8 cellular contexts compared by ENCODE assay signal in genomic region chr10:84333864-84334451, GRCh38. TPM values are rescaled to one million over a fixed set of nuclear protein-coding genes. Genes with fewer than 3 reads are reported as not detected.
DNase-seq lines count a peak whose midpoint lies in the region; ATAC-seq and TF ChIP-seq lines count a peak whose summit lies in the region.

No MANE protein-coding gene starts in this region.

- no peak overlapping the region for H4K91ac ChIP-seq in neuronal stem cell (ENCODE audit: low read depth, low read length, poor library complexity)

- ATAC-seq in GM21576 (IDR thresholded peaks at IDR 0.05; ENCODE audit: unreplicated experiment) = peak; percentile 43
- ATAC-seq in stimulated activated naive B cell treated with anti-CD40 and anti-IgM and Interleukin-4, amounts not matched to agents 10 μg/mL and 1 μg/mL and 100 μg/mL, for 72 hours (replicated peaks) = peak; percentile 77 to 83

- no peak overlapping the region for H3K18ac ChIP-seq in neuronal stem cell (ENCODE audit: low read length)

- H3K4me1 ChIP-seq in neuronal stem cell (ENCODE audit: control insufficient read depth in 2 of 2, insufficient read depth in 1 of 2, low read depth in 1 of 2, low read length in 2 of 2) = peaks cover 4 to 10% of the 10 kb centered on the region in 2 donors

- H3K27ac ChIP-seq in neuronal stem cell (replicated peaks; ENCODE audit: low read length) = no peak overlapping the region

- no CpG with 5 or more reads among the region's 2 CpGs for WGBS in neuronal stem cell (ENCODE audit: extremely low coverage in 2 of 2, insufficient read length in 2 of 2, insufficient replicate concordance in 1 of 2), 2 donors

- no peak overlapping the region for H3K4me2 ChIP-seq in neuronal stem cell (ENCODE audit: insufficient read depth, low read length, poor library complexity, severe bottlenecking)

- DNase-seq in Daoy (ENCODE audit: low read depth) (peak; percentile 4), Kasumi-1 (lab: John Stamatoyannopoulos, UW) (peak; percentile 84 to 87), glutamatergic neuron (no peak), NCI-H2029 (lab: John Stamatoyannopoulos, UW) (no peak), neuronal stem cell (ENCODE audit: low spot score) (no peak)
- DNase-seq in activated CD4-positive, alpha-beta T cell treated with anti-CD3 and anti-CD28 coated beads, Interleukin-2, amount 50 U/mL, for 48 hours = peak; percentile 41 to 64
- peak; percentile 11 for DNase-seq in stimulated activated naive B cell treated with anti-CD40 and anti-IgM and Interleukin-4, amounts not matched to agents 10 μg/mL and 1 μg/mL and 100 μg/mL, for 72 hours

- H3K79me1 ChIP-seq in neuronal stem cell (ENCODE audit: low read depth, low read length) = peaks cover 4% of the 10 kb centered on the region

- H3K4me3 ChIP-seq in neuronal stem cell (ENCODE audit: low read length in 2 of 2) = no peak overlapping the region

- no peaks in the 10 kb centered on the region for H3K36me3 Mint-ChIP-seq in glutamatergic neuron (ENCODE audit: unreplicated experiment)
- peaks cover 16 to 18% of the 10 kb centered on the region in 2 donors for H3K36me3 Mint-ChIP-seq in stimulated activated naive B cell treated with anti-CD40 and anti-IgM and Interleukin-4, amounts not matched to agents 10 μg/mL and 1 μg/mL and 100 μg/mL, for 72 hours

- H3K23ac ChIP-seq in neuronal stem cell (ENCODE audit: low read depth, low read length, poor library complexity) = no peak overlapping the region

- no peak overlapping the region for H2BK15ac ChIP-seq in neuronal stem cell (ENCODE audit: low read length)

- H3K14ac ChIP-seq in neuronal stem cell (ENCODE audit: low read length) = no peak overlapping the region

- H2AK5ac ChIP-seq in neuronal stem cell (ENCODE audit: low read depth, low read length) = no peak overlapping the region

- H3K9ac ChIP-seq in neuronal stem cell (ENCODE audit: low read depth, low read length, poor library complexity) = no peak overlapping the region

- no peaks in the 10 kb centered on the region for H3K9me3 ChIP-seq in neuronal stem cell (replicated peaks in 1 of 2; ENCODE audit: control insufficient read depth in 2 of 2, insufficient read depth in 1 of 2, low read depth in 1 of 2, low read length in 2 of 2)

- peak overlapping the region; percentile 56 for H3K27ac Mint-ChIP-seq in glutamatergic neuron (ENCODE audit: unreplicated experiment)
- H3K27ac Mint-ChIP-seq in stimulated activated naive B cell treated with anti-CD40 and anti-IgM and Interleukin-4, amounts not matched to agents 10 μg/mL and 1 μg/mL and 100 μg/mL, for 72 hours = peak overlapping the region; percentile 7

- peaks cover 5% of the 10 kb centered on the region for H3K9me3 Mint-ChIP-seq in glutamatergic neuron (ENCODE audit: unreplicated experiment)
- no peaks in the 10 kb centered on the region for H3K9me3 Mint-ChIP-seq in stimulated activated naive B cell treated with anti-CD40 and anti-IgM and Interleukin-4, amounts not matched to agents 10 μg/mL and 1 μg/mL and 100 μg/mL, for 72 hours

- H3K4ac ChIP-seq in neuronal stem cell (ENCODE audit: low read length) = no peak overlapping the region

- TF ChIP-seq CTCF in glutamatergic neuron (IDR thresholded peaks at IDR 0.05; ENCODE audit: partially characterized antibody, unreplicated experiment) = no peak

- peak overlapping the region; percentile 63 for H3K4me3 Mint-ChIP-seq in glutamatergic neuron (ENCODE audit: unreplicated experiment)
- H3K4me3 Mint-ChIP-seq in stimulated activated naive B cell treated with anti-CD40 and anti-IgM and Interleukin-4, amounts not matched to agents 10 μg/mL and 1 μg/mL and 100 μg/mL, for 72 hours = peak overlapping the region in 1 of 2 donors; percentile 14

- no peak overlapping the region for H2BK120ac ChIP-seq in neuronal stem cell (ENCODE audit: low read depth, low read length)

- no peak overlapping the region for H2BK12ac ChIP-seq in neuronal stem cell (ENCODE audit: low read length)

- H4K8ac ChIP-seq in neuronal stem cell (ENCODE audit: low read depth, low read length) = no peak overlapping the region

- H3K36me3 ChIP-seq in neuronal stem cell (replicated peaks in 1 of 2; ENCODE audit: control insufficient read depth in 2 of 2, insufficient read depth in 2 of 2, low read length in 2 of 2) = no peaks in the 10 kb centered on the region

- H2BK5ac ChIP-seq in neuronal stem cell (ENCODE audit: low read length) = no peak overlapping the region

- H3K27me3 ChIP-seq in neuronal stem cell (ENCODE audit: control insufficient read depth in 3 of 3, insufficient read depth in 3 of 3, low read depth in 1 of 3, low read length in 3 of 3) = no peaks in the 10 kb centered on the region

- no peak overlapping the region for H2AFZ ChIP-seq in neuronal stem cell (ENCODE audit: low read length)

- H3K27me3 Mint-ChIP-seq in glutamatergic neuron (ENCODE audit: unreplicated experiment) = peaks cover 5% of the 10 kb centered on the region
- no peaks in the 10 kb centered on the region for H3K27me3 Mint-ChIP-seq in stimulated activated naive B cell treated with anti-CD40 and anti-IgM and Interleukin-4, amounts not matched to agents 10 μg/mL and 1 μg/mL and 100 μg/mL, for 72 hours

- H3K4me1 Mint-ChIP-seq in glutamatergic neuron (ENCODE audit: low read depth, unreplicated experiment) = peaks cover 37% of the 10 kb centered on the region
- H3K4me1 Mint-ChIP-seq in stimulated activated naive B cell treated with anti-CD40 and anti-IgM and Interleukin-4, amounts not matched to agents 10 μg/mL and 1 μg/mL and 100 μg/mL, for 72 hours = peaks cover 29 to 45% of the 10 kb centered on the region in 2 donors

RNA-seq across cellular contexts. Expression of gene CCSER2, which starts 5.6 kb away (rescaled TPM):
- total RNA-seq in Daoy (2014; rRNA removed; shearing (Covaris generic)) = 10.4 and 11.5 TPM in 2 replicates
- total RNA-seq in glutamatergic neuron (ENCODE audit: unreplicated experiment) = 168 TPM
- polyA plus RNA-seq in neuronal stem cell (2013, experiment 1 of 2) = 34.0 TPM
- 36.4 TPM for polyA plus RNA-seq in neuronal stem cell (2013, experiment 2 of 2)

Comparison
In these comparisons a context has a peak if more than half of its experiments do, and no peak if none do; other contexts are left out.
1. DNase-seq: peak in Daoy (single experiment), Kasumi-1 (2 of 2), activated CD4-positive, alpha-beta T cell treated with anti-CD3 and anti-CD28 coated beads, Interleukin-2, amount 50 U/mL, for 48 hours (2 of 2) and stimulated activated naive B cell treated with anti-CD40 and anti-IgM and Interleukin-4, amounts not matched to agents 10 μg/mL and 1 μg/mL and 100 μg/mL, for 72 hours (single experiment); none in glutamatergic neuron (single experiment), NCI-H2029 (single experiment) and neuronal stem cell (single experiment).
2. RNA of gene CCSER2, which starts 5.6 kb away (total RNA-seq): 168 TPM in glutamatergic neuron (single experiment); 10.4 to 11.5 TPM in Daoy; every median in the first group is over 10 times any median in the second.